Comparison of ENCODE assay signal across 15 cellular contexts in the genomic region with DNA sequence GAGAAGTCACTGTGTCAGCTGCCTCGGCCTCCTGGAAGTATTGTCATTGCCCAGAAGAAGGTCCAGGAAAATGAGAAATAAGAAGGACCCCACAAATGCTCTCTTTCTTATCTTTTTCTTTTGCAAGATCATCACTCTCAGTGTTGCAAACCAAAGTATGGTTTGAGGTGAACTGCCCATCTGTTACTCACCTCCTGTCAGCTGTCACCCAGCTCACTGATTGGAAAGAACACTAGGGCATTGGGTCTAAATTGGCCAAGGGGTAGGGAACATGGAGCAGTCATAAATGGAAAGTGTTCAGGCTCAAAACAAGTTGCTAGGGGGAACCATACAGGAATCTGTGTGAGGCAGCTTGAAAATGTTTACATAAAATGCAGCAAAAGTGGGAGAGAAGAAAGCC.
DNase-seq lines count a peak whose midpoint lies in the region; ATAC-seq lines count a peak whose summit lies in the region.
"Had no signal": no experiment of that assay in that cellular context is flagged by ENCODE, and none has a peak within 500 bp of the region (broad histone marks: within the 10 kb centered on the region; RNA-seq: fewer than 3 reads in every experiment).

No MANE protein-coding gene starts in this region.

- H2BK120ac ChIP-seq in neuronal stem cell (ENCODE audit: low read depth, low read length): no peak overlapping the region

- no peak overlapping the region for H3K14ac ChIP-seq in neuronal stem cell (ENCODE audit: low read length)

- no peak overlapping the region for H4K91ac ChIP-seq in neuronal stem cell (ENCODE audit: low read depth, low read length, poor library complexity)

- H3K4me1 ChIP-seq in neuronal stem cell (ENCODE audit: control insufficient read depth in 2 of 2, insufficient read depth in 1 of 2, low read depth in 1 of 2, low read length in 2 of 2): peaks cover 0 to 18% of the 10 kb centered on the region in 2 donors
- H3K4me1 ChIP-seq in SJCRH30: peaks cover 4% of the 10 kb centered on the region

- H3K4ac ChIP-seq in neuronal stem cell (ENCODE audit: low read length): no peak overlapping the region

- H3K27me3 ChIP-seq in neuronal stem cell (ENCODE audit: control insufficient read depth in 3 of 3, insufficient read depth in 3 of 3, low read depth in 1 of 3, low read length in 3 of 3): no peaks in the 10 kb centered on the region
- H3K27me3 ChIP-seq in SJCRH30: no peaks in the 10 kb centered on the region
- H3K27me3 ChIP-seq: Peyer's patch had no signal

- H3K36me3 ChIP-seq in neuronal stem cell (replicated peaks in 1 of 2; ENCODE audit: control insufficient read depth in 2 of 2, insufficient read depth in 2 of 2, low read length in 2 of 2) (no peaks in the 10 kb centered on the region), SJCRH30 (no peaks in the 10 kb centered on the region)
- H3K36me3 ChIP-seq: Peyer's patch had no signal

- H3K4me2 ChIP-seq in neuronal stem cell (ENCODE audit: insufficient read depth, low read length, poor library complexity, severe bottlenecking): no peak overlapping the region

- DNase-seq in DMS 273 treated with DMSO at 0.1 percent for 48 hours (lab: John Stamatoyannopoulos, UW): peak; percentile 68
- DNase-seq in NCI-H2171 (lab: John Stamatoyannopoulos, UW): peak; percentile 13
- peak; percentile 2 for DNase-seq in cerebellum (ENCODE audit: low spot score)
- DNase-seq in neuronal stem cell (ENCODE audit: low spot score): no peak
- no peak for DNase-seq in SJCRH30
- no peak for DNase-seq in NCI-H345 (lab: John Stamatoyannopoulos, UW)
- DNase-seq: DMS79; NCI-H1694; NCI-H2081 treated with DMSO at 0.1 percent for 48 hours; NCI-H748 treated with DMSO at 0.1 percent for 48 hours; NK-92 treated with Interleukin-12 subunit alpha and Interleukin-12 subunit beta, amount 100 ng/mL, for 24 hours; Peyer's patch; T-helper 1 cell had no signal

- H3K23ac ChIP-seq in neuronal stem cell (ENCODE audit: low read depth, low read length, poor library complexity): no peak overlapping the region

- no peaks in the 10 kb centered on the region for H3K9me3 ChIP-seq in neuronal stem cell (replicated peaks in 1 of 2; ENCODE audit: control insufficient read depth in 2 of 2, insufficient read depth in 1 of 2, low read depth in 1 of 2, low read length in 2 of 2)
- H3K9me3 ChIP-seq in SJCRH30 (replicated peaks): no peaks in the 10 kb centered on the region; the same call in 1 of the 2 replicates
- H3K9me3 ChIP-seq: Peyer's patch had no signal

- H2AFZ ChIP-seq in neuronal stem cell (ENCODE audit: low read length): peak overlapping the region; percentile 3

- no peak overlapping the region for H2BK12ac ChIP-seq in neuronal stem cell (ENCODE audit: low read length)

- no peak overlapping the region for H2AK5ac ChIP-seq in neuronal stem cell (ENCODE audit: low read depth, low read length)

- no peak overlapping the region for H4K8ac ChIP-seq in neuronal stem cell (ENCODE audit: low read depth, low read length)

- ATAC-seq in GM21723 (IDR thresholded peaks at IDR 0.05; ENCODE audit: unreplicated experiment): no peak
- ATAC-seq: K562 had no signal

- H2BK5ac ChIP-seq in neuronal stem cell (ENCODE audit: low read length): no peak overlapping the region

- no peak overlapping the region for H2BK15ac ChIP-seq in neuronal stem cell (ENCODE audit: low read length)

- H3K18ac ChIP-seq in neuronal stem cell (ENCODE audit: low read length): no peak overlapping the region

- WGBS in neuronal stem cell (ENCODE audit: extremely low coverage in 2 of 2, insufficient read length in 2 of 2, insufficient replicate concordance in 1 of 2), 2 donors: no CpG with 5 or more reads among the region's 1 CpG

- H3K79me1 ChIP-seq in neuronal stem cell (ENCODE audit: low read depth, low read length): no peaks in the 10 kb centered on the region

- H3K9ac ChIP-seq in neuronal stem cell (ENCODE audit: low read depth, low read length, poor library complexity): no peak overlapping the region

- no peak overlapping the region for H3K27ac ChIP-seq in neuronal stem cell (replicated peaks; ENCODE audit: low read length)
- no peak overlapping the region for H3K27ac ChIP-seq in SJCRH30
- H3K27ac ChIP-seq: Peyer's patch had no signal

- H3K4me3 ChIP-seq in neuronal stem cell (ENCODE audit: low read length in 2 of 2) (no peak overlapping the region), SJCRH30 (no peak overlapping the region)
- H3K4me3 ChIP-seq: K562, Peyer's patch had no signal

Comparison
In these comparisons a context has a peak if more than half of its experiments do, and no peak if none do; other contexts are left out.
1. DNase-seq: peak in DMS 273 treated with DMSO at 0.1 percent for 48 hours (single experiment), NCI-H2171 (single experiment) and cerebellum (single experiment); none in neuronal stem cell (single experiment), SJCRH30 (0 of 2) and NCI-H345 (single experiment).